In the genomic region with DNA sequence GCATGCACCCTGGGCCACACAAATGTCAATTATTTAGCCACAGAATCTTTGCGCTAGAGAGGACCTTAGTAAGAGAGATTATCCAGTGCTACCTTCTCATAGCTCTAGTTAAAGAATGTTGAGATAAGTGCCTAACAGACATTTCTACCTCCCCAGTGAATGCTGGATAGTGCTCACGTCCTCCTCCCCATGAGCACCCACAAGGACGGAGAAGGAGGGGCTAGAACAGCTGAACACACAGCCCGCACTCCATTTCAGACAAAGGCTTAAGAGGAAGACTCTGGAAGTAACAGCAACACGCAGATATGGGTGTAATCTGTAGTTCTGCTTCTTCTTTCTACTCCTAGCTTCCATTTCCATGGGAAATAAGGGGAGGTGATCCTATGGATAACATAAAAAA, we compare ENCODE assay signal across 19 cellular contexts.
DNase-seq lines count a peak whose midpoint lies in the region; ATAC-seq and TF ChIP-seq lines count a peak whose summit lies in the region.
"Had no signal": no experiment of that assay in that cellular context is flagged by ENCODE, and none has a peak within 500 bp of the region (broad histone marks: within the 10 kb centered on the region; RNA-seq: fewer than 3 reads in every experiment).

No MANE protein-coding gene starts in this region.

- H3K4ac ChIP-seq in IMR-90 (ENCODE audit: low read depth, low read length), result peak overlapping the region; percentile 24; the same call in 1 of the 2 replicates

- 0 out of 2 replicates have a peak overlapping the region, but pooled peaks have one; percentile 3 for H2BK20ac ChIP-seq in IMR-90 (ENCODE audit: low read depth, low read length)

- POLR2A ChIA-PET in IMR-90 (lab: Charles Lee; ENCODE audit: unreplicated experiment), result no interaction called here

- WGBS in IMR-90 (ENCODE audit: extremely low coverage in 2 of 2, insufficient read length in 1 of 2), 2 experiments, result no CpG with 5 or more reads among the region's 5 CpGs
- 41% methylated on average over 5 of the region's 5 CpGs for WGBS in right cardiac atrium

- peaks cover 8% of the 10 kb centered on the region; the same call in 1 of the 2 replicates for H3K9me1 ChIP-seq in IMR-90 (ENCODE audit: insufficient read depth, low read length)

- H2AK9ac ChIP-seq in IMR-90 (replicated peaks; ENCODE audit: low read depth, low read length, poor library complexity), result no peak overlapping the region

- intact Hi-C loops in IMR-90 (cut with micrococcal nuclease) (no loop called here), right cardiac atrium (cut with DNase I) (loop anchor here in 1 of 4 donors (10.0 kb wide), 1 partner anchor 121 kb away; the partner anchor contains the start of gene FEM1C), gastrocnemius medialis (cut with DNase I; ENCODE audit: low total_unique reads) (no loop called here), left colon (cut with DNase I, micrococcal nuclease) (loop anchor here in 1 of 2 donors (10.0 kb wide), 1 partner anchor 111 kb away; no protein-coding TSS in a partner anchor)

- no peak overlapping the region for H2BK120ac ChIP-seq in IMR-90 (ENCODE audit: low read depth, low read length)

- no peak for TF ChIP-seq RAD21 in IMR-90 (IDR thresholded peaks at IDR 0.05; ENCODE audit: low read length)

- H3K4me3 ChIP-seq in IMR-90 (ENCODE audit: insufficient read depth, low read depth, low read length), result no peak overlapping the region
- no peak overlapping the region for H3K4me3 ChIP-seq in right cardiac atrium (ENCODE audit: low read length)
- no peak overlapping the region for H3K4me3 ChIP-seq in gastrocnemius medialis
- H3K4me3 ChIP-seq: PC-9, prostate gland had no signal

- BruUV-seq in IMR-90 (replicated peaks; lab: Mats Ljungman, UMichigan), result no TSS peak

- no peak overlapping the region for H3K14ac ChIP-seq in IMR-90 (replicated peaks; ENCODE audit: low read depth, low read length)

- CTCF ChIA-PET in IMR-90 (lab: Yijun Ruan, JAX), result interaction anchor here (0.6 to 1.1 kb wide), 3 partner anchors 10 to 29 kb away, joined by 3 read pairs; no protein-coding TSS in a partner anchor

- no peaks in the 10 kb centered on the region for H3K79me1 ChIP-seq in IMR-90 (ENCODE audit: low read depth in 1 of 2, low read length in 2 of 2)

- H4K5ac ChIP-seq in IMR-90 (ENCODE audit: low read depth, low read length), result no peak overlapping the region

- dilution Hi-C loops in IMR-90 (cut with HindIII; ENCODE audit: low sequenced_read_pairs, unreplicated experiment), result no loop called here

- 0 out of 2 replicates have a peak overlapping the region, but pooled peaks have one; percentile 17 for H4K91ac ChIP-seq in IMR-90 (ENCODE audit: insufficient read depth, low read depth, low read length)

- ATAC-seq in IMR-90 (ENCODE audit: low read depth) (no peak), right cardiac atrium (peak; percentile 56 to 59), gastrocnemius medialis (peak in 1 of 2 donors; percentile 14), left colon (no peak), HG02678 (IDR thresholded peaks at IDR 0.05; ENCODE audit: unreplicated experiment) (no peak)
- ATAC-seq: CD8-positive, alpha-beta T cell; stimulated activated naive B cell treated with anti-CD40 and anti-IgM and Interleukin-4, amounts not matched to agents 10 μg/mL and 1 μg/mL and 100 μg/mL, for 72 hours had no signal

- no peak overlapping the region for H3K4me2 ChIP-seq in IMR-90 (ENCODE audit: low read depth, low read length)

- no peak overlapping the region for H3K56ac ChIP-seq in IMR-90 (ENCODE audit: extremely low read depth, insufficient read depth, low read length)

- H3K18ac ChIP-seq in IMR-90 (ENCODE audit: low read depth, low read length), result no peak overlapping the region

- no peak overlapping the region for H2AK5ac ChIP-seq in IMR-90 (ENCODE audit: low read depth, low read length)

- no peak for TF ChIP-seq POLR2A in IMR-90 (IDR thresholded peaks at IDR 0.05; ENCODE audit: low read depth, low read length)
- no peak for TF ChIP-seq POLR2A in gastrocnemius medialis (IDR thresholded peaks at IDR 0.05)

- DNase-seq in IMR-90, result no peak
- DNase-seq in cerebellar cortex (ENCODE audit: low spot score), result peak; percentile 38
- no peak for DNase-seq in right cardiac atrium
- DNase-seq in gastrocnemius medialis, result no peak
- DNase-seq in left colon, result no peak
- no peak for DNase-seq in NK-92 (lab: John Stamatoyannopoulos, UW; ENCODE audit: unreplicated experiment)
- DNase-seq in NCI-H526 treated with DMSO at 0.1 percent for 48 hours (lab: John Stamatoyannopoulos, UW), result no peak
- DNase-seq: activated CD4-positive, CD25-positive, alpha-beta regulatory T cell treated with anti-CD3 and anti-CD28 coated beads, Interleukin-2, amount 50 U/mL, for 72 hours; CD8-positive, alpha-beta T cell; DMS79; effector CD4-positive, alpha-beta T cell; H7; immature natural killer cell; NCI-H2029; nephron progenitor cell; stimulated activated naive B cell treated with anti-CD40 and anti-IgM and Interleukin-4, amounts not matched to agents 10 μg/mL and 1 μg/mL and 100 μg/mL, for 72 hours had no signal

- no peak overlapping the region for H3K23ac ChIP-seq in IMR-90 (ENCODE audit: low read depth, low read length)

- H3K4me1 ChIP-seq in IMR-90 (ENCODE audit: control insufficient read depth, insufficient read depth, low read length), result peaks cover 10% of the 10 kb centered on the region
- peaks cover 10% of the 10 kb centered on the region for H3K4me1 ChIP-seq in right cardiac atrium (ENCODE audit: control insufficient read depth, insufficient read depth, low read length)
- peaks cover 56 to 58% of the 10 kb centered on the region in 2 donors for H3K4me1 ChIP-seq in gastrocnemius medialis

- H3K27ac ChIP-seq in IMR-90 (ENCODE audit: insufficient read depth, low read length), result no peak overlapping the region
- H3K27ac ChIP-seq in right cardiac atrium (ENCODE audit: low read length), result peak overlapping the region; percentile 91
- peak overlapping the region; percentile 81 to 86 (median 84) for H3K27ac ChIP-seq in gastrocnemius medialis

- in situ Hi-C loops in IMR-90 (cut with MboI; ENCODE audit: low sequenced_read_pairs), result no loop called here
- in situ Hi-C loops in gastrocnemius medialis (cut with MboI; ENCODE audit: low sequenced_read_pairs in 4 of 4), result no loop called here

- no peak overlapping the region for H3K9ac ChIP-seq in IMR-90 (ENCODE audit: low read depth, low read length)

- no peak overlapping the region for H2BK5ac ChIP-seq in IMR-90 (ENCODE audit: low read depth, low read length, poor library complexity, severe bottlenecking)

- no peak overlapping the region for H2BK15ac ChIP-seq in IMR-90 (ENCODE audit: low read depth, low read length)

- H3K27me3 ChIP-seq in IMR-90 (ENCODE audit: control insufficient read depth, insufficient read depth, low read length), result no peaks in the 10 kb centered on the region
- no peaks in the 10 kb centered on the region for H3K27me3 ChIP-seq in right cardiac atrium (ENCODE audit: control insufficient read depth, insufficient read depth)
- H3K27me3 ChIP-seq in gastrocnemius medialis, result no peaks in the 10 kb centered on the region

- no peak overlapping the region for H2AFZ ChIP-seq in IMR-90 (replicated peaks; ENCODE audit: low read length, poor library complexity)
- H2AFZ ChIP-seq: PC-9 had no signal

- H3K36me3 ChIP-seq in IMR-90 (ENCODE audit: control insufficient read depth, insufficient read depth, low read length) (no peaks in the 10 kb centered on the region), gastrocnemius medialis (no peaks in the 10 kb centered on the region)
- H3K36me3 ChIP-seq: prostate gland had no signal

- H4K8ac ChIP-seq in IMR-90 (ENCODE audit: low read depth in 2 of 2, low read length in 2 of 2), result no peak overlapping the region

- no peak for TF ChIP-seq CTCF in IMR-90 (conservative IDR thresholded peaks at IDR 0.05; ENCODE audit: low read depth, low read length)
- no peak for TF ChIP-seq CTCF in gastrocnemius medialis (IDR thresholded peaks at IDR 0.05 in 4 of 5, conservative IDR thresholded peaks at IDR 0.05 in 1 of 5)

- no peaks in the 10 kb centered on the region for H3K9me3 ChIP-seq in IMR-90 (ENCODE audit: control insufficient read depth, insufficient read depth, low read length)
- no peaks in the 10 kb centered on the region for H3K9me3 ChIP-seq in right cardiac atrium (ENCODE audit: control insufficient read depth, low read length)
- no peaks in the 10 kb centered on the region for H3K9me3 ChIP-seq in gastrocnemius medialis
- H3K9me3 ChIP-seq: prostate gland had no signal

- H4K20me1 ChIP-seq in IMR-90 (ENCODE audit: insufficient read depth, low read length), result no peaks in the 10 kb centered on the region

TF ChIP-seq in IMR-90, 13 proteins besides CTCF, POLR2A, EP300 and RAD21 (continues in another document):
- TF ChIP-seq, protein P1, sequence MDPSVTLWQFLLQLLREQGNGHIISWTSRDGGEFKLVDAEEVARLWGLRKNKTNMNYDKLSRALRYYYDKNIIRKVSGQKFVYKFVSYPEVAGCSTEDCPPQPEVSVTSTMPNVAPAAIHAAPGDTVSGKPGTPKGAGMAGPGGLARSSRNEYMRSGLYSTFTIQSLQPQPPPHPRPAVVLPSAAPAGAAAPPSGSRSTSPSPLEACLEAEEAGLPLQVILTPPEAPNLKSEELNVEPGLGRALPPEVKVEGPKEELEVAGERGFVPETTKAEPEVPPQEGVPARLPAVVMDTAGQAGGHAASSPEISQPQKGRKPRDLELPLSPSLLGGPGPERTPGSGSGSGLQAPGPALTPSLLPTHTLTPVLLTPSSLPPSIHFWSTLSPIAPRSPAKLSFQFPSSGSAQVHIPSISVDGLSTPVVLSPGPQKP (IDR thresholded peaks at IDR 0.05; ENCODE audit: borderline replicate concordance, low read depth, low read length), result no peak
- TF ChIP-seq FOS (IDR thresholded peaks at IDR 0.05; ENCODE audit: low read depth, low read length) (no peak), NFE2L2 (IDR thresholded peaks at IDR 0.05; ENCODE audit: low read depth, low read length) (no peak), MXI1 (IDR thresholded peaks at IDR 0.05; ENCODE audit: borderline replicate concordance, low read depth, low read length) (no peak), SMC3 (IDR thresholded peaks at IDR 0.05; ENCODE audit: low read depth, low read length) (no peak), MAFK (IDR thresholded peaks at IDR 0.05; ENCODE audit: low read depth, low read length) (no peak), RCOR1 (IDR thresholded peaks at IDR 0.05; ENCODE audit: insufficient replicate concordance, low read length) (no peak), CEBPB (IDR thresholded peaks at IDR 0.05; ENCODE audit: low read depth, low read length) (no peak), BHLHE40 (IDR thresholded peaks at IDR 0.05; ENCODE audit: low read depth, low read length) (no peak), RFX5 (IDR thresholded peaks at IDR 0.05; ENCODE audit: low read depth, low read length) (no peak), CHD1 (IDR thresholded peaks at IDR 0.05; ENCODE audit: low read depth, low read length) (no peak)

Comparison
In these comparisons a context has a peak if more than half of its experiments do, and no peak if none do; other contexts are left out.
1. ATAC-seq: peak in right cardiac atrium (2 of 2); none in IMR-90 (single experiment), left colon (single experiment) and HG02678 (single experiment).